1 cellular context compared by ENCODE assay signal in genomic region chr3:66615643-66616301, GRCh38.
TF ChIP-seq lines count a peak whose summit lies in the region.

No MANE protein-coding gene starts in this region.

TF ChIP-seq in GM23338, 12 proteins besides CTCF, POLR2A, EP300 and RAD21 (continued from another document):
- TF ChIP-seq, protein P1, sequence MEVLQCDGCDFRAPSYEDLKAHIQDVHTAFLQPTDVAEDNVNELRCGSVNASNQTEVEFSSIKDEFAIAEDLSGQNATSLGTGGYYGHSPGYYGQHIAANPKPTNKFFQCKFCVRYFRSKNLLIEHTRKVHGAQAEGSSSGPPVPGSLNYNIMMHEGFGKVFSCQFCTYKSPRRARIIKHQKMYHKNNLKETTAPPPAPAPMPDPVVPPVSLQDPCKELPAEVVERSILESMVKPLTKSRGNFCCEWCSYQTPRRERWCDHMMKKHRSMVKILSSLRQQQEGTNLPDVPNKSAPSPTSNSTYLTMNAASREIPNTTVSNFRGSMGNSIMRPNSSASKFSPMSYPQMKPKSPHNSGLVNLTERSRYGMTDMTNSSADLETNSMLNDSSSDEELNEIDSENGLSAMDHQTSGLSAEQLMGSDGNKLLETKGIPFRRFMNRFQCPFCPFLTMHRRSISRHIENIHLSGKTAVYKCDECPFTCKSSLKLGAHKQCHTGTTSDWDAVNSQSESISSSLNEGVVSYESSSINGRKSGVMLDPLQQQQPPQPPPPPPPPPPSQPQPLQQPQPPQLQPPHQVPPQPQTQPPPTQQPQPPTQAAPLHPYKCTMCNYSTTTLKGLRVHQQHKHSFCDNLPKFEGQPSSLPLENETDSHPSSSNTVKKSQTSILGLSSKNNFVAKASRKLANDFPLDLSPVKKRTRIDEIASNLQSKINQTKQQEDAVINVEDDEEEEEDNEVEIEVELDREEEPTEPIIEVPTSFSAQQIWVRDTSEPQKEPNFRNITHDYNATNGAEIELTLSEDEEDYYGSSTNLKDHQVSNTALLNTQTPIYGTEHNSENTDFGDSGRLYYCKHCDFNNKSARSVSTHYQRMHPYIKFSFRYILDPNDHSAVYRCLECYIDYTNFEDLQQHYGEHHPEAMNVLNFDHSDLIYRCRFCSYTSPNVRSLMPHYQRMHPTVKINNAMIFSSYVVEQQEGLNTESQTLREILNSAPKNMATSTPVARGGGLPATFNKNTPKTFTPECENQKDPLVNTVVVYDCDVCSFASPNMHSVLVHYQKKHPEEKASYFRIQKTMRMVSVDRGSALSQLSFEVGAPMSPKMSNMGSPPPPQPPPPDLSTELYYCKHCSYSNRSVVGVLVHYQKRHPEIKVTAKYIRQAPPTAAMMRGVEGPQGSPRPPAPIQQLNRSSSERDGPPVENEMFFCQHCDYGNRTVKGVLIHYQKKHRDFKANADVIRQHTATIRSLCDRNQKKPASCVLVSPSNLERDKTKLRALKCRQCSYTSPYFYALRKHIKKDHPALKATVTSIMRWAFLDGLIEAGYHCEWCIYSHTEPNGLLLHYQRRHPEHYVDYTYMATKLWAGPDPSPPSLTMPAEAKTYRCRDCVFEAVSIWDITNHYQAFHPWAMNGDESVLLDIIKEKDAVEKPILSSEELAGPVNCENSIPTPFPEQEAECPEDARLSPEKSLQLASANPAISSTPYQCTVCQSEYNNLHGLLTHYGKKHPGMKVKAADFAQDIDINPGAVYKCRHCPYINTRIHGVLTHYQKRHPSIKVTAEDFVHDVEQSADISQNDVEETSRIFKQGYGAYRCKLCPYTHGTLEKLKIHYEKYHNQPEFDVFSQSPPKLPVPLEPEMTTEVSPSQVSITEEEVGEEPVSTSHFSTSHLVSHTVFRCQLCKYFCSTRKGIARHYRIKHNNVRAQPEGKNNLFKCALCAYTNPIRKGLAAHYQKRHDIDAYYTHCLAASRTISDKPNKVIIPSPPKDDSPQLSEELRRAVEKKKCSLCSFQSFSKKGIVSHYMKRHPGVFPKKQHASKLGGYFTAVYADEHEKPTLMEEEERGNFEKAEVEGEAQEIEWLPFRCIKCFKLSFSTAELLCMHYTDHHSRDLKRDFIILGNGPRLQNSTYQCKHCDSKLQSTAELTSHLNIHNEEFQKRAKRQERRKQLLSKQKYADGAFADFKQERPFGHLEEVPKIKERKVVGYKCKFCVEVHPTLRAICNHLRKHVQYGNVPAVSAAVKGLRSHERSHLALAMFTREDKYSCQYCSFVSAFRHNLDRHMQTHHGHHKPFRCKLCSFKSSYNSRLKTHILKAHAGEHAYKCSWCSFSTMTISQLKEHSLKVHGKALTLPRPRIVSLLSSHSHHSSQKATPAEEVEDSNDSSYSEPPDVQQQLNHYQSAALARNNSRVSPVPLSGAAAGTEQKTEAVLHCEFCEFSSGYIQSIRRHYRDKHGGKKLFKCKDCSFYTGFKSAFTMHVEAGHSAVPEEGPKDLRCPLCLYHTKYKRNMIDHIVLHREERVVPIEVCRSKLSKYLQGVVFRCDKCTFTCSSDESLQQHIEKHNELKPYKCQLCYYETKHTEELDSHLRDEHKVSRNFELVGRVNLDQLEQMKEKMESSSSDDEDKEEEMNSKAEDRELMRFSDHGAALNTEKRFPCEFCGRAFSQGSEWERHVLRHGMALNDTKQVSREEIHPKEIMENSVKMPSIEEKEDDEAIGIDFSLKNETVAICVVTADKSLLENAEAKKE (CRISPR knock-in tag; IDR thresholded peaks at IDR 0.05) = no peak
- TF ChIP-seq POLR2AphosphoS5 (IDR thresholded peaks at IDR 0.05; ENCODE audit: low read depth) (no peak), STAT1 (IDR thresholded peaks at IDR 0.05; ENCODE audit: unreplicated experiment) (no peak), EZH2 (IDR thresholded peaks at IDR 0.05; ENCODE audit: low read depth, unreplicated experiment) (no peak), ETS1 (IDR thresholded peaks at IDR 0.05) (no peak)
